8 cellular contexts compared by ENCODE assay signal in the genomic region with DNA sequence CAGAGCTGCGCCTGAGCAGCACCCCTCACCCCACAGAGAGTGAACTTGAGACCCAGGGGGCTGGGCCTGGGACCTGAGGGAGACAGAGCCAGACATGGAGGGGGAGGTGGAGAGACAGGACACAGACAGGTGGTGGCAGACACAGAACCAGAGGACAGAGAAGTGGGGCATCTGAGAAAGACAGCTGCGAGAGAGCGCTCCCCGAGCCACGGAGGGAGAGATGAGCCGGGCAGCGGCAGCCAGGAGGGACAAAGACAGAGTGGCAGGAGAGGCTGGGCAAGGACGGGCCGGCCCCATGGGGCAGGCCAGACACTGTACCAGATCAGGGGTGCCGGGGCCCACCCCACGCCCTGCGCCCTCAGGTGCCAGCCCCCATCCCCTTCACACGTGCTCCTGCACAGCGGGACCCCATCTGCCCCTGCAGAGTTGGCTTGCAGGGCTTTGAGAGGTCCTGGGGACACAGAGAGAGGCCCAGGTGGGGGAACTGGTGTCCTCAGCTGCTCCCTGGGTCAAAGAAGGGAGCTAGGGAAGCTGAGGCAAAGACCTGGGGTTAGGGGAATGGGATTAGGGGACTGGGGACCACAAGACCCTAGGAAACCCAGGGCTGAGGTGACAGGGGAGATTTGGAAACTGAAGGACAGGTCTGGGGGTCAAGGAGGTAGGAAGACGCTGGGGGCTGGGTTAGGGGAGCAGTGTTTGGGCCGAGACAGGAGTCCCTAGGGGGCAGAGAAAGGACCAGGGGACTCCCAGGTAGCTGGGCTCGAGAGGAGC. TPM values are rescaled to one million over a fixed set of nuclear protein-coding genes. Genes with fewer than 3 reads are reported as not detected.
DNase-seq lines count a peak whose midpoint lies in the region; ATAC-seq and TF ChIP-seq lines count a peak whose summit lies in the region.
"Had no signal": no experiment of that assay in that cellular context is flagged by ENCODE, and none has a peak within 500 bp of the region (broad histone marks: within the 10 kb centered on the region; RNA-seq: fewer than 3 reads in every experiment).

No MANE protein-coding gene starts in this region.

- ATAC-seq in activated T-helper 17 cell treated with anti-CD3 and anti-CD28 coated beads, Interleukin-2, amount 50 U/mL, for 72 hours (replicated peaks), result no peak
- ATAC-seq in GM18505 (IDR thresholded peaks at IDR 0.05; ENCODE audit: unreplicated experiment), result no peak
- ATAC-seq: esophagus mucosa had no signal

- H3K14ac ChIP-seq in mesenchymal stem cell (ENCODE audit: low read length in 2 of 2), result no peak overlapping the region

- DNase-seq in BE2C (no peak), mesenchymal stem cell (no peak), SW480 (ENCODE audit: low spot score) (no peak), NOMO-1 (lab: John Stamatoyannopoulos, UW; ENCODE audit: unreplicated experiment in 2 of 2) (no peak)

- no peak overlapping the region for H2AFZ ChIP-seq in mesenchymal stem cell (ENCODE audit: low read depth, low read length)

- no peak overlapping the region for H2BK120ac ChIP-seq in mesenchymal stem cell (ENCODE audit: low read depth, low read length)

- H3K4me3 ChIP-seq in BE2C (ENCODE audit: low read depth, low read length), result peak overlapping the region; percentile 39
- peak overlapping the region in 1 of 2 experiments; percentile 52 for H3K4me3 ChIP-seq in mesenchymal stem cell (ENCODE audit: insufficient read depth in 1 of 2, low read depth in 1 of 2, low read length in 2 of 2)

- H3K79me1 ChIP-seq in mesenchymal stem cell (replicated peaks; ENCODE audit: low read length, poor library complexity, severe bottlenecking), result no peaks in the 10 kb centered on the region

- peak overlapping the region; percentile 45 for H3K9ac ChIP-seq in mesenchymal stem cell (ENCODE audit: low read length)

- H3K4me1 Mint-ChIP-seq in activated T-helper 17 cell treated with anti-CD3 and anti-CD28 coated beads, Interleukin-2, amount 50 U/mL, for 72 hours, result peaks cover 5% of the 10 kb centered on the region

- H3K36me3 Mint-ChIP-seq in activated T-helper 17 cell treated with anti-CD3 and anti-CD28 coated beads, Interleukin-2, amount 50 U/mL, for 72 hours (ENCODE audit: low read depth), result peaks cover 26% of the 10 kb centered on the region

- no peak overlapping the region for H3K4ac ChIP-seq in mesenchymal stem cell (ENCODE audit: low read depth in 1 of 2, low read length in 2 of 2)

- 68% methylated on average over 14 of the region's 17 CpGs for whole genome bisulfite sequencing in mesenchymal stem cell

- peaks cover 39% of the 10 kb centered on the region for H3K27me3 Mint-ChIP-seq in activated T-helper 17 cell treated with anti-CD3 and anti-CD28 coated beads, Interleukin-2, amount 50 U/mL, for 72 hours

- no peak overlapping the region for H3K27ac Mint-ChIP-seq in activated T-helper 17 cell treated with anti-CD3 and anti-CD28 coated beads, Interleukin-2, amount 50 U/mL, for 72 hours

- no peaks in the 10 kb centered on the region for H3K36me3 ChIP-seq in BE2C
- peaks cover 0 to 8% of the 10 kb centered on the region in 2 experiments for H3K36me3 ChIP-seq in mesenchymal stem cell (ENCODE audit: control insufficient read depth in 1 of 2, insufficient read depth in 2 of 2, low read depth in 1 of 2, low read length in 2 of 2)

- peak overlapping the region; percentile 58 for H3K4me3 Mint-ChIP-seq in activated T-helper 17 cell treated with anti-CD3 and anti-CD28 coated beads, Interleukin-2, amount 50 U/mL, for 72 hours

- H3K9me3 Mint-ChIP-seq in activated T-helper 17 cell treated with anti-CD3 and anti-CD28 coated beads, Interleukin-2, amount 50 U/mL, for 72 hours, result no peaks in the 10 kb centered on the region

- H3K27me3 ChIP-seq in BE2C (no peaks in the 10 kb centered on the region), mesenchymal stem cell (ENCODE audit: control insufficient read depth in 1 of 2, insufficient read depth in 1 of 2, low read length in 2 of 2) (peaks cover 24 to 28% of the 10 kb centered on the region in 2 experiments)

- no peak overlapping the region for H3K27ac ChIP-seq in mesenchymal stem cell (ENCODE audit: low read length, poor library complexity, severe bottlenecking)
- H3K27ac ChIP-seq: SK-N-MC had no signal

- peak overlapping the region; percentile 54 for H3K4me2 ChIP-seq in mesenchymal stem cell (ENCODE audit: low read length, poor library complexity, severe bottlenecking)

- no peak for TF ChIP-seq CTCF in BE2C (IDR thresholded peaks at IDR 0.05; ENCODE audit: low read depth, low read length)

- H2BK5ac ChIP-seq in mesenchymal stem cell (ENCODE audit: low read depth, low read length, poor library complexity, severe bottlenecking), result no peak overlapping the region

- no peak for TF ChIP-seq POLR2A in GM18505 (IDR thresholded peaks at IDR 0.05; ENCODE audit: borderline replicate concordance, extremely low read depth, insufficient read depth, insufficient read length)

- H3K9me3 ChIP-seq in BE2C, result no peaks in the 10 kb centered on the region
- no peaks in the 10 kb centered on the region for H3K9me3 ChIP-seq in mesenchymal stem cell (ENCODE audit: control insufficient read depth, low read length)

- H2BK12ac ChIP-seq in mesenchymal stem cell (ENCODE audit: low read length in 2 of 2), result no peak overlapping the region

- no peak overlapping the region for H2AK5ac ChIP-seq in mesenchymal stem cell (ENCODE audit: low read length, severe bottlenecking)

- H4K8ac ChIP-seq in mesenchymal stem cell (ENCODE audit: low read length), result peak overlapping the region; percentile 14

- H3K4me1 ChIP-seq in BE2C (no peaks in the 10 kb centered on the region), mesenchymal stem cell (ENCODE audit: control insufficient read depth, insufficient read depth, low read depth, low read length) (peaks cover 12% of the 10 kb centered on the region)

- peak overlapping the region; percentile 6 for H2BK15ac ChIP-seq in mesenchymal stem cell (ENCODE audit: low read depth, poor library complexity, severe bottlenecking)

- H4K91ac ChIP-seq in mesenchymal stem cell (ENCODE audit: low read length), result no peak overlapping the region

- no peak overlapping the region for H3K18ac ChIP-seq in mesenchymal stem cell (ENCODE audit: low read depth in 1 of 2, low read length in 2 of 2)

- peak overlapping the region in 1 of 2 experiments; percentile 10 for H3K23ac ChIP-seq in mesenchymal stem cell (ENCODE audit: low read length in 2 of 2)

RNA-seq across cellular contexts. Expression of a gene that starts 0.7 kb away (rescaled TPM):
- polyA plus RNA-seq in BE2C (2012; ENCODE audit: insufficient read depth, insufficient read length, low read depth), result 26.4 TPM
- total RNA-seq in activated T-helper 17 cell treated with anti-CD3 and anti-CD28 coated beads, Interleukin-2, amount 50 U/mL, for 72 hours, result not detected
- 0.32 TPM for polyA plus RNA-seq in mesenchymal stem cell (2013, experiment 1 of 2)
- 0.33 TPM for polyA plus RNA-seq in mesenchymal stem cell (2013, experiment 2 of 2)
- total RNA-seq: esophagus mucosa had no signal

RNA-seq across cellular contexts. Expression of a gene that starts 16.3 kb away (rescaled TPM):
- 0.57 TPM for polyA plus RNA-seq in BE2C (2012; ENCODE audit: insufficient read depth, insufficient read length, low read depth)
- total RNA-seq in activated T-helper 17 cell treated with anti-CD3 and anti-CD28 coated beads, Interleukin-2, amount 50 U/mL, for 72 hours, result under 1 TPM in 1 of 2 donors, not detected in 1; 0.98 TPM
- 0.14 TPM for polyA plus RNA-seq in mesenchymal stem cell (2013, experiment 1 of 2)
- polyA plus RNA-seq in mesenchymal stem cell (2013, experiment 2 of 2), result 0.42 TPM
- total RNA-seq: esophagus mucosa had no signal

RNA-seq across cellular contexts. Expression of a gene that starts 31.2 kb away (rescaled TPM):
- not detected for polyA plus RNA-seq in BE2C (2012; ENCODE audit: insufficient read depth, insufficient read length, low read depth)
- under 1 TPM; 0.37 to 0.80 TPM for total RNA-seq in activated T-helper 17 cell treated with anti-CD3 and anti-CD28 coated beads, Interleukin-2, amount 50 U/mL, for 72 hours
- polyA plus RNA-seq in mesenchymal stem cell (2013, experiment 1 of 2), result 10.2 TPM
- 10.4 TPM for polyA plus RNA-seq in mesenchymal stem cell (2013, experiment 2 of 2)

RNA-seq across cellular contexts. Expression of a gene that starts 52.6 kb away (rescaled TPM):
- polyA plus RNA-seq in BE2C (2012; ENCODE audit: insufficient read depth, insufficient read length, low read depth), result 18.9 TPM
- 10 to 100 TPM; 42.7 to 48.1 TPM for total RNA-seq in activated T-helper 17 cell treated with anti-CD3 and anti-CD28 coated beads, Interleukin-2, amount 50 U/mL, for 72 hours
- 11.4 TPM for polyA plus RNA-seq in mesenchymal stem cell (2013, experiment 1 of 2)
- 11.2 TPM for polyA plus RNA-seq in mesenchymal stem cell (2013, experiment 2 of 2)

RNA-seq across cellular contexts. Expression of a gene that starts 52.9 kb away (rescaled TPM):
- polyA plus RNA-seq in BE2C (2012; ENCODE audit: insufficient read depth, insufficient read length, low read depth), result 252 TPM
- total RNA-seq in activated T-helper 17 cell treated with anti-CD3 and anti-CD28 coated beads, Interleukin-2, amount 50 U/mL, for 72 hours, result 100 to 1,000 TPM; 101 to 176 TPM
- polyA plus RNA-seq in mesenchymal stem cell (2013, experiment 1 of 2), result 121 TPM
- 121 TPM for polyA plus RNA-seq in mesenchymal stem cell (2013, experiment 2 of 2)
